1 cellular context compared by ENCODE assay signal in the genomic region with DNA sequence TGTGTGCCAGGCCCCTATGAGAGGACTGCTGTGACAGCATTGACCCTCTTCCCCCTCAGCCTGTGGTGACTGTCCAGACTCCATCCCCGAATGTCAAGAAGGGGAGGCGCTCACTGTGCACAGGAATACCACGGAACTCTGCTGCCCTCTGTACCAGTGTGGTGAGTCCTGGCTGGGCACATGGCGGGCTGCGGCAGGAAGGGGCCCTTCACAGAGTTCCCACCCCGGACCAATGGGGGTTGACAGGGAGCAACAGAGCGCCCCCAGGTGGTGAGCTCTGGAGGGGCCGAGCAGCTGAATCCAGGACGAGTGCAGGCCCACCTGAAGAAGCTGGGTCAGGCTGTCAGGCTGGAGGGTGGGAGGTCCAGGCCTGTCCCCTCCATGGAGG.
TF ChIP-seq lines count a peak whose summit lies in the region.

No MANE protein-coding gene starts in this region.

TF ChIP-seq in HepG2, 621 proteins besides CTCF, POLR2A, EP300 and RAD21 (continued from another document):
- TF ChIP-seq, protein P1, sequence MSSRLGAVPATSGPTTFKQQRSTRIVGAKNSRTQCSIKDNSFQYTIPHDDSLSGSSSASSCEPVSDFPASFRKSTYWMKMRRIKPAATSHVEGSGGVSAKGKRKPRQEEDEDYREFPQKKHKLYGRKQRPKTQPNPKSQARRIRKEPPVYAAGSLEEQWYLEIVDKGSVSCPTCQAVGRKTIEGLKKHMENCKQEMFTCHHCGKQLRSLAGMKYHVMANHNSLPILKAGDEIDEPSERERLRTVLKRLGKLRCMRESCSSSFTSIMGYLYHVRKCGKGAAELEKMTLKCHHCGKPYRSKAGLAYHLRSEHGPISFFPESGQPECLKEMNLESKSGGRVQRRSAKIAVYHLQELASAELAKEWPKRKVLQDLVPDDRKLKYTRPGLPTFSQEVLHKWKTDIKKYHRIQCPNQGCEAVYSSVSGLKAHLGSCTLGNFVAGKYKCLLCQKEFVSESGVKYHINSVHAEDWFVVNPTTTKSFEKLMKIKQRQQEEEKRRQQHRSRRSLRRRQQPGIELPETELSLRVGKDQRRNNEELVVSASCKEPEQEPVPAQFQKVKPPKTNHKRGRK (CRISPR knock-in tag; IDR thresholded peaks at IDR 0.05), result no peak
- TF ChIP-seq RFX1 (IDR thresholded peaks at IDR 0.05), result no peak
- no peak for TF ChIP-seq HOXA5 (CRISPR knock-in tag; IDR thresholded peaks at IDR 0.05)
